ENCODE assay signal across 3 cellular contexts in genomic region chr10:123390332-123390731, GRCh38.
TF ChIP-seq lines count a peak whose summit lies in the region.

No MANE protein-coding gene starts in this region.

TF ChIP-seq in SK-N-SH, 30 proteins besides CTCF, POLR2A, EP300 and RAD21:
- TF ChIP-seq FOSL2 (IDR thresholded peaks at IDR 0.05; ENCODE audit: borderline replicate concordance, low read depth) = no peak
- no peak for TF ChIP-seq RCOR1 (IDR thresholded peaks at IDR 0.05; ENCODE audit: low read length)
- no peak for TF ChIP-seq GABPA (IDR thresholded peaks at IDR 0.05; ENCODE audit: low read depth)

TF ChIP-seq in SK-N-SH treated with all-trans-retinoic acid at 6 μM for 48 hours, 23 proteins besides CTCF, POLR2A, EP300 and RAD21:
- TF ChIP-seq BACH2 (CRISPR knock-in tag; IDR thresholded peaks at IDR 0.05; ENCODE audit: borderline replicate concordance) (no peak), POU6F1 (CRISPR knock-in tag; IDR thresholded peaks at IDR 0.05; ENCODE audit: borderline replicate concordance, low read depth) (no peak), ZFP30 (CRISPR knock-in tag; IDR thresholded peaks at IDR 0.05) (no peak), SNAI2 (CRISPR knock-in tag; IDR thresholded peaks at IDR 0.05) (no peak), TCF4 (CRISPR knock-in tag; IDR thresholded peaks at IDR 0.05; ENCODE audit: borderline replicate concordance) (no peak), ZNF70 (CRISPR knock-in tag; IDR thresholded peaks at IDR 0.05) (no peak), RARB (CRISPR knock-in tag; IDR thresholded peaks at IDR 0.05) (no peak), ISL1 (CRISPR knock-in tag; IDR thresholded peaks at IDR 0.05) (no peak), ZNF565 (CRISPR knock-in tag; conservative IDR thresholded peaks at IDR 0.05; ENCODE audit: low read depth) (no peak), ZFP3 (CRISPR knock-in tag; IDR thresholded peaks at IDR 0.05) (no peak), GLIS3 (CRISPR knock-in tag; IDR thresholded peaks at IDR 0.05) (no peak)
- TF ChIP-seq, protein P1, sequence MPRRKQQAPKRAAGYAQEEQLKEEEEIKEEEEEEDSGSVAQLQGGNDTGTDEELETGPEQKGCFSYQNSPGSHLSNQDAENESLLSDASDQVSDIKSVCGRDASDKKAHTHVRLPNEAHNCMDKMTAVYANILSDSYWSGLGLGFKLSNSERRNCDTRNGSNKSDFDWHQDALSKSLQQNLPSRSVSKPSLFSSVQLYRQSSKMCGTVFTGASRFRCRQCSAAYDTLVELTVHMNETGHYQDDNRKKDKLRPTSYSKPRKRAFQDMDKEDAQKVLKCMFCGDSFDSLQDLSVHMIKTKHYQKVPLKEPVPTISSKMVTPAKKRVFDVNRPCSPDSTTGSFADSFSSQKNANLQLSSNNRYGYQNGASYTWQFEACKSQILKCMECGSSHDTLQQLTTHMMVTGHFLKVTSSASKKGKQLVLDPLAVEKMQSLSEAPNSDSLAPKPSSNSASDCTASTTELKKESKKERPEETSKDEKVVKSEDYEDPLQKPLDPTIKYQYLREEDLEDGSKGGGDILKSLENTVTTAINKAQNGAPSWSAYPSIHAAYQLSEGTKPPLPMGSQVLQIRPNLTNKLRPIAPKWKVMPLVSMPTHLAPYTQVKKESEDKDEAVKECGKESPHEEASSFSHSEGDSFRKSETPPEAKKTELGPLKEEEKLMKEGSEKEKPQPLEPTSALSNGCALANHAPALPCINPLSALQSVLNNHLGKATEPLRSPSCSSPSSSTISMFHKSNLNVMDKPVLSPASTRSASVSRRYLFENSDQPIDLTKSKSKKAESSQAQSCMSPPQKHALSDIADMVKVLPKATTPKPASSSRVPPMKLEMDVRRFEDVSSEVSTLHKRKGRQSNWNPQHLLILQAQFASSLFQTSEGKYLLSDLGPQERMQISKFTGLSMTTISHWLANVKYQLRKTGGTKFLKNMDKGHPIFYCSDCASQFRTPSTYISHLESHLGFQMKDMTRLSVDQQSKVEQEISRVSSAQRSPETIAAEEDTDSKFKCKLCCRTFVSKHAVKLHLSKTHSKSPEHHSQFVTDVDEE (CRISPR knock-in tag; IDR thresholded peaks at IDR 0.05) = no peak

TF ChIP-seq in GM23338, 12 proteins besides CTCF, POLR2A, EP300 and RAD21:
- TF ChIP-seq ETS1 (IDR thresholded peaks at IDR 0.05) (no peak), ZNF331 (CRISPR knock-in tag; IDR thresholded peaks at IDR 0.05; ENCODE audit: low read depth) (no peak), POLR2AphosphoS5 (IDR thresholded peaks at IDR 0.05; ENCODE audit: low read depth) (no peak), EZH2 (IDR thresholded peaks at IDR 0.05; ENCODE audit: low read depth, unreplicated experiment) (no peak), ZNF114 (CRISPR knock-in tag; IDR thresholded peaks at IDR 0.05) (no peak), NANOG (IDR thresholded peaks at IDR 0.05; ENCODE audit: borderline replicate concordance) (no peak), STAT1 (IDR thresholded peaks at IDR 0.05; ENCODE audit: unreplicated experiment) (no peak), JUNB (IDR thresholded peaks at IDR 0.05; ENCODE audit: unreplicated experiment) (no peak), CREB1 (CRISPR knock-in tag; IDR thresholded peaks at IDR 0.05; ENCODE audit: low read depth) (no peak), EZH2phosphoT487 (IDR thresholded peaks at IDR 0.05; ENCODE audit: unreplicated experiment) (no peak)
- TF ChIP-seq, protein P2, sequence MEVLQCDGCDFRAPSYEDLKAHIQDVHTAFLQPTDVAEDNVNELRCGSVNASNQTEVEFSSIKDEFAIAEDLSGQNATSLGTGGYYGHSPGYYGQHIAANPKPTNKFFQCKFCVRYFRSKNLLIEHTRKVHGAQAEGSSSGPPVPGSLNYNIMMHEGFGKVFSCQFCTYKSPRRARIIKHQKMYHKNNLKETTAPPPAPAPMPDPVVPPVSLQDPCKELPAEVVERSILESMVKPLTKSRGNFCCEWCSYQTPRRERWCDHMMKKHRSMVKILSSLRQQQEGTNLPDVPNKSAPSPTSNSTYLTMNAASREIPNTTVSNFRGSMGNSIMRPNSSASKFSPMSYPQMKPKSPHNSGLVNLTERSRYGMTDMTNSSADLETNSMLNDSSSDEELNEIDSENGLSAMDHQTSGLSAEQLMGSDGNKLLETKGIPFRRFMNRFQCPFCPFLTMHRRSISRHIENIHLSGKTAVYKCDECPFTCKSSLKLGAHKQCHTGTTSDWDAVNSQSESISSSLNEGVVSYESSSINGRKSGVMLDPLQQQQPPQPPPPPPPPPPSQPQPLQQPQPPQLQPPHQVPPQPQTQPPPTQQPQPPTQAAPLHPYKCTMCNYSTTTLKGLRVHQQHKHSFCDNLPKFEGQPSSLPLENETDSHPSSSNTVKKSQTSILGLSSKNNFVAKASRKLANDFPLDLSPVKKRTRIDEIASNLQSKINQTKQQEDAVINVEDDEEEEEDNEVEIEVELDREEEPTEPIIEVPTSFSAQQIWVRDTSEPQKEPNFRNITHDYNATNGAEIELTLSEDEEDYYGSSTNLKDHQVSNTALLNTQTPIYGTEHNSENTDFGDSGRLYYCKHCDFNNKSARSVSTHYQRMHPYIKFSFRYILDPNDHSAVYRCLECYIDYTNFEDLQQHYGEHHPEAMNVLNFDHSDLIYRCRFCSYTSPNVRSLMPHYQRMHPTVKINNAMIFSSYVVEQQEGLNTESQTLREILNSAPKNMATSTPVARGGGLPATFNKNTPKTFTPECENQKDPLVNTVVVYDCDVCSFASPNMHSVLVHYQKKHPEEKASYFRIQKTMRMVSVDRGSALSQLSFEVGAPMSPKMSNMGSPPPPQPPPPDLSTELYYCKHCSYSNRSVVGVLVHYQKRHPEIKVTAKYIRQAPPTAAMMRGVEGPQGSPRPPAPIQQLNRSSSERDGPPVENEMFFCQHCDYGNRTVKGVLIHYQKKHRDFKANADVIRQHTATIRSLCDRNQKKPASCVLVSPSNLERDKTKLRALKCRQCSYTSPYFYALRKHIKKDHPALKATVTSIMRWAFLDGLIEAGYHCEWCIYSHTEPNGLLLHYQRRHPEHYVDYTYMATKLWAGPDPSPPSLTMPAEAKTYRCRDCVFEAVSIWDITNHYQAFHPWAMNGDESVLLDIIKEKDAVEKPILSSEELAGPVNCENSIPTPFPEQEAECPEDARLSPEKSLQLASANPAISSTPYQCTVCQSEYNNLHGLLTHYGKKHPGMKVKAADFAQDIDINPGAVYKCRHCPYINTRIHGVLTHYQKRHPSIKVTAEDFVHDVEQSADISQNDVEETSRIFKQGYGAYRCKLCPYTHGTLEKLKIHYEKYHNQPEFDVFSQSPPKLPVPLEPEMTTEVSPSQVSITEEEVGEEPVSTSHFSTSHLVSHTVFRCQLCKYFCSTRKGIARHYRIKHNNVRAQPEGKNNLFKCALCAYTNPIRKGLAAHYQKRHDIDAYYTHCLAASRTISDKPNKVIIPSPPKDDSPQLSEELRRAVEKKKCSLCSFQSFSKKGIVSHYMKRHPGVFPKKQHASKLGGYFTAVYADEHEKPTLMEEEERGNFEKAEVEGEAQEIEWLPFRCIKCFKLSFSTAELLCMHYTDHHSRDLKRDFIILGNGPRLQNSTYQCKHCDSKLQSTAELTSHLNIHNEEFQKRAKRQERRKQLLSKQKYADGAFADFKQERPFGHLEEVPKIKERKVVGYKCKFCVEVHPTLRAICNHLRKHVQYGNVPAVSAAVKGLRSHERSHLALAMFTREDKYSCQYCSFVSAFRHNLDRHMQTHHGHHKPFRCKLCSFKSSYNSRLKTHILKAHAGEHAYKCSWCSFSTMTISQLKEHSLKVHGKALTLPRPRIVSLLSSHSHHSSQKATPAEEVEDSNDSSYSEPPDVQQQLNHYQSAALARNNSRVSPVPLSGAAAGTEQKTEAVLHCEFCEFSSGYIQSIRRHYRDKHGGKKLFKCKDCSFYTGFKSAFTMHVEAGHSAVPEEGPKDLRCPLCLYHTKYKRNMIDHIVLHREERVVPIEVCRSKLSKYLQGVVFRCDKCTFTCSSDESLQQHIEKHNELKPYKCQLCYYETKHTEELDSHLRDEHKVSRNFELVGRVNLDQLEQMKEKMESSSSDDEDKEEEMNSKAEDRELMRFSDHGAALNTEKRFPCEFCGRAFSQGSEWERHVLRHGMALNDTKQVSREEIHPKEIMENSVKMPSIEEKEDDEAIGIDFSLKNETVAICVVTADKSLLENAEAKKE (CRISPR knock-in tag; IDR thresholded peaks at IDR 0.05) = no peak
- TF ChIP-seq, protein P3, sequence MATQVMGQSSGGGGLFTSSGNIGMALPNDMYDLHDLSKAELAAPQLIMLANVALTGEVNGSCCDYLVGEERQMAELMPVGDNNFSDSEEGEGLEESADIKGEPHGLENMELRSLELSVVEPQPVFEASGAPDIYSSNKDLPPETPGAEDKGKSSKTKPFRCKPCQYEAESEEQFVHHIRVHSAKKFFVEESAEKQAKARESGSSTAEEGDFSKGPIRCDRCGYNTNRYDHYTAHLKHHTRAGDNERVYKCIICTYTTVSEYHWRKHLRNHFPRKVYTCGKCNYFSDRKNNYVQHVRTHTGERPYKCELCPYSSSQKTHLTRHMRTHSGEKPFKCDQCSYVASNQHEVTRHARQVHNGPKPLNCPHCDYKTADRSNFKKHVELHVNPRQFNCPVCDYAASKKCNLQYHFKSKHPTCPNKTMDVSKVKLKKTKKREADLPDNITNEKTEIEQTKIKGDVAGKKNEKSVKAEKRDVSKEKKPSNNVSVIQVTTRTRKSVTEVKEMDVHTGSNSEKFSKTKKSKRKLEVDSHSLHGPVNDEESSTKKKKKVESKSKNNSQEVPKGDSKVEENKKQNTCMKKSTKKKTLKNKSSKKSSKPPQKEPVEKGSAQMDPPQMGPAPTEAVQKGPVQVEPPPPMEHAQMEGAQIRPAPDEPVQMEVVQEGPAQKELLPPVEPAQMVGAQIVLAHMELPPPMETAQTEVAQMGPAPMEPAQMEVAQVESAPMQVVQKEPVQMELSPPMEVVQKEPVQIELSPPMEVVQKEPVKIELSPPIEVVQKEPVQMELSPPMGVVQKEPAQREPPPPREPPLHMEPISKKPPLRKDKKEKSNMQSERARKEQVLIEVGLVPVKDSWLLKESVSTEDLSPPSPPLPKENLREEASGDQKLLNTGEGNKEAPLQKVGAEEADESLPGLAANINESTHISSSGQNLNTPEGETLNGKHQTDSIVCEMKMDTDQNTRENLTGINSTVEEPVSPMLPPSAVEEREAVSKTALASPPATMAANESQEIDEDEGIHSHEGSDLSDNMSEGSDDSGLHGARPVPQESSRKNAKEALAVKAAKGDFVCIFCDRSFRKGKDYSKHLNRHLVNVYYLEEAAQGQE (IDR thresholded peaks at IDR 0.05; ENCODE audit: unreplicated experiment) = no peak
